35 cellular contexts compared by ENCODE assay signal in the genomic region with DNA sequence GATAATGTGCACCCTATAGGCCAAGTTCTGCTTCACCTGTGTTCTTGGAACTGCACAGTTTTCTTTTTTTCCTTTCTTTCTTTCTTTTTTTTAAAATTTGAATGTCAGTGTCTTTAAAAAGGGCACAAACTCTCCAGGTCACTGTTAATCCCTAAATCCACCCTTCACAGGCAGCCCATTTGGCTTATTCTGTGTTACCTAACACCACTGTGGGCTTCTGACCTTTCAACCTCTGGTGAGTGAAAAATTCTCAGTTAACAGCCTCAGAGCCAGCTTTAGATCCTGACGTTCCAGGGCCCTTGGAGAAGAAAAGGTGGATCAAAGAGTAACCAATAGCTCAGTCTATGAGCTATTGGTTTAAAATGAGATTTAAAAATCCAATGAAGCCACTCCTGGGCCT. TPM values are rescaled to one million over a fixed set of nuclear protein-coding genes. Genes with fewer than 3 reads are reported as not detected.
"Had no signal": no experiment of that assay in that cellular context is flagged by ENCODE, and none has a peak within 500 bp of the region (broad histone marks: within the 10 kb centered on the region; RNA-seq: fewer than 3 reads in every experiment).

No MANE protein-coding gene starts in this region.

- H3K27ac Mint-ChIP-seq: naive thymus-derived CD4-positive, alpha-beta T cell; progenitor cell of endocrine pancreas; stimulated activated naive CD8-positive, alpha-beta T cell treated with anti-CD3 and anti-CD28 coated beads, Interleukin-15, amount 100 ng/mL, for 72 hours had no signal

- H3K79me2 ChIP-seq: hepatocyte had no signal

- H3K27ac ChIP-seq: coronary artery, foreskin keratinocyte, gastroesophageal sphincter, left lung, neutrophil, pancreas, suprapubic skin, transverse colon, upper lobe of right lung, uterus had no signal

- H3K4me3 ChIP-seq: coronary artery, gastroesophageal sphincter, heart left ventricle, hepatocyte, left lung, pancreas, smooth muscle cell, suprapubic skin, transverse colon, upper lobe of right lung, uterus had no signal

- H3K4me1 Mint-ChIP-seq: naive thymus-derived CD4-positive, alpha-beta T cell; stimulated activated naive CD8-positive, alpha-beta T cell treated with anti-CD3 and anti-CD28 coated beads, Interleukin-15, amount 100 ng/mL, for 72 hours had no signal

- H3K36me3 Mint-ChIP-seq: naive thymus-derived CD4-positive, alpha-beta T cell had no signal

- H3K9me3 ChIP-seq: gastroesophageal sphincter, heart left ventricle, left lung, neutrophil, pancreas, suprapubic skin, transverse colon, upper lobe of right lung, uterus had no signal

- H3K9me3 Mint-ChIP-seq: stimulated activated naive CD8-positive, alpha-beta T cell treated with anti-CD3 and anti-CD28 coated beads, Interleukin-15, amount 100 ng/mL, for 72 hours had no signal

- H3K36me3 ChIP-seq: gastroesophageal sphincter, heart left ventricle, left lung, neutrophil, pancreas, suprapubic skin, transverse colon, upper lobe of right lung, uterus had no signal

- H3K4me3 Mint-ChIP-seq: naive thymus-derived CD4-positive, alpha-beta T cell; stimulated activated naive CD8-positive, alpha-beta T cell treated with anti-CD3 and anti-CD28 coated beads, Interleukin-15, amount 100 ng/mL, for 72 hours had no signal

- DNase-seq: dermis blood vessel endothelial cell; effector CD4-positive, alpha-beta T cell; foreskin keratinocyte; heart left ventricle; kidney; left lung; mesenchymal stem cell; midbrain; naive thymus-derived CD4-positive, alpha-beta T cell; pancreas; stimulated activated CD4-positive, alpha-beta T cell treated with anti-CD3 and anti-CD28 coated beads, Interleukin-12 subunit alpha, Interleukin-12 subunit beta, amount 100 ng/mL, for 4 hours; stimulated activated CD4-positive, alpha-beta T cell treated with anti-CD3 and anti-CD28 coated beads, Interleukin-1b, Interleukin-23, amount 100 ng/mL, for 48 hours; stimulated activated CD4-positive, alpha-beta T cell treated with anti-CD3 and anti-CD28 coated beads, Interleukin-4, amount 100 ng/mL, for 1 hour; stimulated activated CD8-positive, alpha-beta memory T cell treated with anti-CD3 and anti-CD28 coated beads, Interleukin-4, amount 100 ng/mL, for 48 hours; stimulated activated naive CD4-positive, alpha-beta T cell; stimulated activated naive CD8-positive, alpha-beta T cell treated with anti-CD3 and anti-CD28 coated beads, Interleukin-15, amount 100 ng/mL, for 72 hours; transverse colon; upper lobe of right lung; uterus had no signal

- H3K27me3 ChIP-seq: foreskin keratinocyte, gastroesophageal sphincter, heart left ventricle, hepatocyte, left lung, pancreas, suprapubic skin, transverse colon, upper lobe of right lung, uterus had no signal

- H3K4me1 ChIP-seq: foreskin keratinocyte, pancreas, suprapubic skin, transverse colon, upper lobe of right lung, uterus had no signal

- H2AFZ ChIP-seq: hepatocyte had no signal

- H3K27me3 Mint-ChIP-seq: progenitor cell of endocrine pancreas had no signal

RNA-seq across cellular contexts. Expression of a gene that starts 6.8 kb away (rescaled TPM):
- total RNA-seq: dermis blood vessel endothelial cell; fibroblast of lung; foreskin keratinocyte; gastroesophageal sphincter; heart left ventricle; hepatocyte; kidney; left lung; lower leg skin; lung microvascular endothelial cell; mucosa of gallbladder; naive thymus-derived CD4-positive, alpha-beta T cell; omental fat pad; pancreas; progenitor cell of endocrine pancreas; sciatic nerve; smooth muscle cell; suprapubic skin; transverse colon; upper lobe of right lung; uterus had no signal
- polyA plus RNA-seq: esophagus; fibroblast of lung; foreskin keratinocyte; heart left ventricle; hepatocyte; naive thymus-derived CD4-positive, alpha-beta T cell; neural cell; pancreas; smooth muscle cell; thymus had no signal

RNA-seq across cellular contexts. Expression of a gene that starts 23.4 kb away (rescaled TPM):
- total RNA-seq: fibroblast of lung, lung microvascular endothelial cell, sciatic nerve, transverse colon had no signal
- polyA plus RNA-seq: fibroblast of lung, heart left ventricle had no signal
